ENCODE assay signal across 11 cellular contexts in genomic region chr11:48018561-48019229, GRCh38. TPM values are rescaled to one million over a fixed set of nuclear protein-coding genes. Genes with fewer than 3 reads are reported as not detected.
A peak's percentile ranks its signal among the peaks of the same experiment; 100 is the strongest.
DNase-seq lines count a peak whose midpoint lies in the region; ATAC-seq and TF ChIP-seq lines count a peak whose summit lies in the region.
"Had no signal": no experiment of that assay in that cellular context is flagged by ENCODE, and none has a peak within 500 bp of the region (broad histone marks: within the 10 kb centered on the region; RNA-seq: fewer than 3 reads in every experiment).

No MANE protein-coding gene starts in this region.

- ATAC-seq in omental fat pad (ENCODE audit: low FRiP score), result no peak

- DNase-seq in GM06990 (ENCODE audit: extremely low read depth, insufficient read length) (peak; percentile 45), NCI-H2227 treated with DMSO at 0.1 percent for 48 hours (lab: John Stamatoyannopoulos, UW) (peak; percentile 37), ecto neural progenitor cell (ENCODE audit: low spot score) (peak; percentile 72), DMS153 (lab: John Stamatoyannopoulos, UW) (no peak), omental fat pad (ENCODE audit: low spot score) (no peak), NCI-H1436 (lab: John Stamatoyannopoulos, UW) (no peak), OCI-M2 (lab: John Stamatoyannopoulos, UW; ENCODE audit: unreplicated experiment) (no peak)
- DNase-seq: activated CD4-positive, CD25-positive, alpha-beta regulatory T cell treated with anti-CD3 and anti-CD28 coated beads, Interleukin-2, amount 50 U/mL, for 72 hours; islet precursor cell; NCI-H524 treated with DMSO at 0.1 percent for 48 hours had no signal

- H3K36me3 ChIP-seq in GM06990 (ENCODE audit: control insufficient read depth, insufficient read depth, low read length) (no peaks in the 10 kb centered on the region), neuron (ENCODE audit: insufficient read depth, low read length) (no peaks in the 10 kb centered on the region)

- no peaks in the 10 kb centered on the region for H3K9me3 ChIP-seq in neuron (ENCODE audit: low read length)

- peaks cover 23% of the 10 kb centered on the region for H3K4me1 ChIP-seq in neuron (ENCODE audit: insufficient read depth, low read length)

- H3K4me3 ChIP-seq in GM06990 (replicated peaks; ENCODE audit: low read depth, low read length) (no peak overlapping the region), neuron (ENCODE audit: low read length) (peak overlapping the region; percentile 35)

- peak overlapping the region; percentile 79 for H2AFZ ChIP-seq in neuron (ENCODE audit: low read depth, low read length)

- H3K27me3 ChIP-seq in GM06990 (replicated peaks; ENCODE audit: control insufficient read depth, insufficient read depth, low read length) (no peaks in the 10 kb centered on the region), neuron (ENCODE audit: insufficient read depth, low read length) (no peaks in the 10 kb centered on the region)

- no peak for TF ChIP-seq CTCF in GM06990 (IDR thresholded peaks at IDR 0.05; ENCODE audit: insufficient read depth, low read length, poor library complexity, severe bottlenecking)
- no peak for TF ChIP-seq CTCF in omental fat pad (IDR thresholded peaks at IDR 0.05)

RNA-seq across cellular contexts. Expression of gene PTPRJ, which starts 38.3 kb away (rescaled TPM):
- total RNA-seq in omental fat pad, result 10 to 100 TPM in 3 of 4 donors, 1 to 10 TPM in 1; 9.8 to 17.8 (median 14.2) TPM

Comparison
In these comparisons a context has a peak if more than half of its experiments do, and no peak if none do; other contexts are left out.
1. DNase-seq: peak in GM06990 (single experiment), NCI-H2227 treated with DMSO at 0.1 percent for 48 hours (single experiment) and ecto neural progenitor cell (single experiment); none in DMS153 (single experiment), omental fat pad (single experiment), NCI-H1436 (single experiment) and OCI-M2 (single experiment).